13 cellular contexts compared by ENCODE assay signal in the genomic region with DNA sequence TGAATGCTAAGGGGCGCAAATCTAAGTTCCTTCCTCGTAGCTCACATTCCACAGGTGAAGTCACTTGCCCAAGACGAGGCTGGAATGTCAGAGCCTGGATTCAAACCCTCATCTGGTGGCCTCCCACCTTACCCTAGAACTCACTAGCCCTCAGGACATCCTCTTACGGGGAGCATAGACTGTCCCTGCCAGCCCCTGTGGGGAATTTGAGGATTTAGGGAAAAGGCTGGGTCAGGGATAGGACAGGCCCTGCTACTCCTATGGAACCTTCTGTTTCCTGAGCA. TPM values are rescaled to one million over a fixed set of nuclear protein-coding genes. Genes with fewer than 3 reads are reported as not detected.
DNase-seq lines count a peak whose midpoint lies in the region; ATAC-seq and TF ChIP-seq lines count a peak whose summit lies in the region.
"Had no signal": no experiment of that assay in that cellular context is flagged by ENCODE, and none has a peak within 500 bp of the region (broad histone marks: within the 10 kb centered on the region; RNA-seq: fewer than 3 reads in every experiment).

No MANE protein-coding gene starts in this region.

- intact Hi-C loops in esophagus muscularis mucosa (cut with DNase I), result no loop called here

- peaks cover 65% of the 10 kb centered on the region for H3K4me1 Mint-ChIP-seq in activated naive CD8-positive, alpha-beta T cell treated with anti-CD3 and anti-CD28 coated beads, Interleukin-2, amount 50 U/mL, for 24 hours
- H3K4me1 Mint-ChIP-seq in activated naive CD8-positive, alpha-beta T cell treated with anti-CD3 and anti-CD28 coated beads for 36 hours, result peaks cover 50% of the 10 kb centered on the region
- no peaks in the 10 kb centered on the region for H3K4me1 Mint-ChIP-seq in neural crest cell

- no peak overlapping the region for H3K4me3 ChIP-seq in esophagus muscularis mucosa
- no peak overlapping the region for H3K4me3 ChIP-seq in upper lobe of left lung

- TF ChIP-seq EP300 in esophagus muscularis mucosa (IDR thresholded peaks at IDR 0.05), result no peak
- TF ChIP-seq EP300 in upper lobe of left lung (IDR thresholded peaks at IDR 0.05), result no peak

- peak overlapping the region; percentile 56 to 73 (median 66) for H3K27ac ChIP-seq in esophagus muscularis mucosa (replicated peaks in 1 of 4)
- H3K27ac ChIP-seq in upper lobe of left lung, result peak overlapping the region; percentile 62 to 81 (median 74)

- H3K9me3 Mint-ChIP-seq in activated naive CD8-positive, alpha-beta T cell treated with anti-CD3 and anti-CD28 coated beads, Interleukin-2, amount 50 U/mL, for 24 hours, result no peaks in the 10 kb centered on the region
- H3K9me3 Mint-ChIP-seq in activated naive CD8-positive, alpha-beta T cell treated with anti-CD3 and anti-CD28 coated beads for 36 hours, result no peaks in the 10 kb centered on the region
- H3K9me3 Mint-ChIP-seq in neural crest cell, result no peaks in the 10 kb centered on the region

- ATAC-seq in activated naive CD8-positive, alpha-beta T cell treated with anti-CD3 and anti-CD28 coated beads, Interleukin-2, amount 50 U/mL, for 24 hours, result no peak
- ATAC-seq in upper lobe of left lung (ENCODE audit: low FRiP score in 2 of 2), result no peak
- no peak for ATAC-seq in HG03039 (IDR thresholded peaks at IDR 0.05; ENCODE audit: unreplicated experiment)

- no peaks in the 10 kb centered on the region for H3K27me3 Mint-ChIP-seq in activated naive CD8-positive, alpha-beta T cell treated with anti-CD3 and anti-CD28 coated beads, Interleukin-2, amount 50 U/mL, for 24 hours
- no peaks in the 10 kb centered on the region for H3K27me3 Mint-ChIP-seq in activated naive CD8-positive, alpha-beta T cell treated with anti-CD3 and anti-CD28 coated beads for 36 hours
- H3K27me3 Mint-ChIP-seq in neural crest cell (ENCODE audit: low read depth), result no peaks in the 10 kb centered on the region

- peaks cover 38 to 80% (median 71%) of the 10 kb centered on the region in 4 donors for H3K4me1 ChIP-seq in esophagus muscularis mucosa
- H3K4me1 ChIP-seq in upper lobe of left lung, result peaks cover 38 to 44% (median 41%) of the 10 kb centered on the region in 4 donors

- peaks cover 0 to 7% (median under 1%) of the 10 kb centered on the region in 4 donors for H3K36me3 ChIP-seq in esophagus muscularis mucosa
- peaks cover 0 to 3% (median 0%) of the 10 kb centered on the region in 4 donors for H3K36me3 ChIP-seq in upper lobe of left lung

- TF ChIP-seq CTCF in esophagus muscularis mucosa (IDR thresholded peaks at IDR 0.05) (no peak), neural crest cell (conservative IDR thresholded peaks at IDR 0.05) (no peak), upper lobe of left lung (IDR thresholded peaks at IDR 0.05) (no peak)

- TF ChIP-seq POLR2A in esophagus muscularis mucosa (IDR thresholded peaks at IDR 0.05; ENCODE audit: low read depth), result no peak
- TF ChIP-seq POLR2A in upper lobe of left lung (IDR thresholded peaks at IDR 0.05), result no peak

- WGBS in esophagus muscularis mucosa, result 88% methylated on average over 4 of the region's 4 CpGs
- 80 to 93% methylated on average over 4 of the region's 4 CpGs for WGBS in upper lobe of left lung, 2 donors

- H3K27ac Mint-ChIP-seq in activated naive CD8-positive, alpha-beta T cell treated with anti-CD3 and anti-CD28 coated beads, Interleukin-2, amount 50 U/mL, for 24 hours, result peak overlapping the region; percentile 26
- H3K27ac Mint-ChIP-seq in activated naive CD8-positive, alpha-beta T cell treated with anti-CD3 and anti-CD28 coated beads for 36 hours, result no peak overlapping the region
- peak overlapping the region; percentile 67 for H3K27ac Mint-ChIP-seq in neural crest cell (ENCODE audit: unreplicated experiment)

- peaks cover 16% of the 10 kb centered on the region for H3K36me3 Mint-ChIP-seq in activated naive CD8-positive, alpha-beta T cell treated with anti-CD3 and anti-CD28 coated beads, Interleukin-2, amount 50 U/mL, for 24 hours (ENCODE audit: low read depth)
- H3K36me3 Mint-ChIP-seq in activated naive CD8-positive, alpha-beta T cell treated with anti-CD3 and anti-CD28 coated beads for 36 hours, result peaks cover 45% of the 10 kb centered on the region
- H3K36me3 Mint-ChIP-seq in neural crest cell (ENCODE audit: low read depth), result no peaks in the 10 kb centered on the region

- no peak overlapping the region for H3K4me3 Mint-ChIP-seq in activated naive CD8-positive, alpha-beta T cell treated with anti-CD3 and anti-CD28 coated beads, Interleukin-2, amount 50 U/mL, for 24 hours
- no peak overlapping the region for H3K4me3 Mint-ChIP-seq in activated naive CD8-positive, alpha-beta T cell treated with anti-CD3 and anti-CD28 coated beads for 36 hours
- no peak overlapping the region for H3K4me3 Mint-ChIP-seq in neural crest cell

- H3K9me3 ChIP-seq in esophagus muscularis mucosa (no peaks in the 10 kb centered on the region), upper lobe of left lung (no peaks in the 10 kb centered on the region)

- no peak for DNase-seq in activated naive CD8-positive, alpha-beta T cell treated with anti-CD3 and anti-CD28 coated beads, Interleukin-2, amount 50 U/mL, for 24 hours
- no peak for DNase-seq in activated naive CD8-positive, alpha-beta T cell treated with anti-CD3 and anti-CD28 coated beads for 36 hours
- no peak for DNase-seq in esophagus muscularis mucosa (ENCODE audit: extremely low spot score)
- no peak for DNase-seq in neural crest cell (ENCODE audit: low read depth, low spot score)
- no peak for DNase-seq in upper lobe of left lung
- DNase-seq in activated CD8-positive, alpha-beta memory T cell treated with anti-CD3 and anti-CD28 coated beads, Interleukin-2, amount 50 U/mL, for 4 hours, result no peak
- DNase-seq in SKM-1 treated with dmso at 0.1 percent for 144 hours (lab: John Stamatoyannopoulos, UW; ENCODE audit: unreplicated experiment), result no peak
- DNase-seq: 8988T; activated CD4-positive, alpha-beta T cell treated with anti-CD3 and anti-CD28 coated beads for 1 hour; DMS 273 treated with DMSO at 0.1 percent for 48 hours; effector CD8-positive, alpha-beta T cell; glutamatergic neuron had no signal

- no peaks in the 10 kb centered on the region for H3K27me3 ChIP-seq in esophagus muscularis mucosa
- no peaks in the 10 kb centered on the region for H3K27me3 ChIP-seq in upper lobe of left lung

RNA-seq across cellular contexts. Expression of a gene that starts 45.0 kb away (rescaled TPM):
- 100 to 1,000 TPM; 228 to 232 TPM for total RNA-seq in activated naive CD8-positive, alpha-beta T cell treated with anti-CD3 and anti-CD28 coated beads for 36 hours
- total RNA-seq in esophagus muscularis mucosa (100 to 1,000 TPM in 1 of 4 donors, 10 to 100 TPM in 3; 20.6 to 289 (median 29.6) TPM), neural crest cell (4.5 and 4.7 TPM in 2 replicates), upper lobe of left lung (10 to 100 TPM; 42.1 to 94.3 (median 79.3) TPM)
